ENCODE assay signal across 18 cellular contexts in the genomic region with DNA sequence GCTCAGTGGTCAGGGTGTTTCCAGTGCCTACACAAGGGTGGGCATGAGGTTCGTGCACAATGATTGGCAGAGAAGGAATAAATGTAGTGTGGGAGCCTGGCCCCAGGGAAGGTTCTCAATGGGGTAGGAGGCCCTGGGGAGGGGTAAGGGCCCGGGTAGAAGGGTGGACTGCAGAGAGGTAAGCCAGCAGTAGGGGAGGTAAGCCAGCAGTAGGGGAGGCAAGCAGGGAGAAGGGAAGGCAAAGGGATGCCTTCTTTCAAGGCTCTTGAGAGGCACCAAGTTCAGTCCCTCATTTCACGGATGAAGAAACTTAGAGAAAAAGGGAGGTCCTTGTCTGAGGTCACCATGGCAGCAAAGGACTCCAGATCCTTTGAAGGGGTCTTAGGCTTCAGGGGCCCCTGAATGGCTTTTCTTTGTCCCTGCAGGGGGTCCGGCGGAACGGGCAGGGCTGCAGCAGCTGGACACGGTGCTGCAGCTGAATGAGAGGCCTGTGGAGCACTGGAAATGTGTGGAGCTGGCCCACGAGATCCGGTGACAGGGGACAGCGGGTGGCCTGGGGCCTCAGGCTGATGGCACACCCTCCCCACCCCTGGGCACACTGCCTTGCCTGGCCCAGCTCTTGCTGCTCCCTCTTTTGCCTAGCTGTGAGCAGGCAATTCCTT. TPM values are rescaled to one million over a fixed set of nuclear protein-coding genes. Genes with fewer than 3 reads are reported as not detected.
DNase-seq lines count a peak whose midpoint lies in the region; ATAC-seq, FAIRE-seq and TF ChIP-seq lines count a peak whose summit lies in the region.
"Had no signal": no experiment of that assay in that cellular context is flagged by ENCODE, and none has a peak within 500 bp of the region (broad histone marks: within the 10 kb centered on the region; RNA-seq: fewer than 3 reads in every experiment).

No MANE protein-coding gene starts in this region.

- no peaks in the 10 kb centered on the region for H3K27me3 Mint-ChIP-seq in activated CD4-positive, alpha-beta T cell treated with anti-CD3 and anti-CD28 coated beads, Interleukin-2, amount 10 ng/mL, durations not matched to agents 7 days and 5 days
- H3K27me3 Mint-ChIP-seq: CD4-positive, CD25-positive, alpha-beta regulatory T cell had no signal

- H3K36me3 ChIP-seq in ectodermal cell (ENCODE audit: control insufficient read depth, insufficient read depth, low read length) = no peaks in the 10 kb centered on the region
- no peaks in the 10 kb centered on the region for H3K36me3 ChIP-seq in small intestine (ENCODE audit: control insufficient read depth in 2 of 2, insufficient read depth in 2 of 2, low read length in 2 of 2)
- peaks cover 14% of the 10 kb centered on the region for H3K36me3 ChIP-seq in lower lobe of right lung

- H3K27ac Mint-ChIP-seq in activated CD4-positive, alpha-beta T cell treated with anti-CD3 and anti-CD28 coated beads, Interleukin-2, amount 10 ng/mL, durations not matched to agents 7 days and 5 days = peak overlapping the region; percentile 71
- H3K27ac Mint-ChIP-seq: activated T-cell treated with anti-CD3 and anti-CD28 coated beads, Interleukin-2, amount 50 U/mL, for 72 hours had no signal

- H3K4me1 ChIP-seq in ectodermal cell (ENCODE audit: control insufficient read depth, insufficient read depth, low read length) (peaks cover 44% of the 10 kb centered on the region), small intestine (ENCODE audit: control insufficient read depth in 2 of 2, insufficient read depth in 1 of 2, low read depth in 1 of 2, low read length in 1 of 2) (peaks cover 2 to 10% of the 10 kb centered on the region in 2 donors), lower lobe of right lung (peaks cover 22% of the 10 kb centered on the region)

- H3K4me1 Mint-ChIP-seq in activated CD4-positive, alpha-beta T cell treated with anti-CD3 and anti-CD28 coated beads, Interleukin-2, amount 10 ng/mL, durations not matched to agents 7 days and 5 days = peaks cover 15% of the 10 kb centered on the region

- H3K9me3 ChIP-seq in ectodermal cell (ENCODE audit: control insufficient read depth, low read length) (no peaks in the 10 kb centered on the region), small intestine (ENCODE audit: control insufficient read depth, low read depth) (no peaks in the 10 kb centered on the region), lower lobe of right lung (no peaks in the 10 kb centered on the region)
- H3K9me3 ChIP-seq: A549 had no signal

- no peaks in the 10 kb centered on the region for H3K36me3 Mint-ChIP-seq in activated CD4-positive, alpha-beta T cell treated with anti-CD3 and anti-CD28 coated beads, Interleukin-2, amount 10 ng/mL, durations not matched to agents 7 days and 5 days (ENCODE audit: low read depth)
- H3K36me3 Mint-ChIP-seq: CD4-positive, CD25-positive, alpha-beta regulatory T cell had no signal

- no peaks in the 10 kb centered on the region for H3K9me3 Mint-ChIP-seq in activated CD4-positive, alpha-beta T cell treated with anti-CD3 and anti-CD28 coated beads, Interleukin-2, amount 10 ng/mL, durations not matched to agents 7 days and 5 days
- H3K9me3 Mint-ChIP-seq: activated T-cell treated with anti-CD3 and anti-CD28 coated beads, Interleukin-2, amount 50 U/mL, for 72 hours; CD4-positive, CD25-positive, alpha-beta regulatory T cell had no signal

- FAIRE-seq in small intestine (lab: Jason Lieb, UNC) = no peak
- FAIRE-seq: A549, HTR-8/SVneo, islet of Langerhans had no signal

- POLR2A ChIA-PET in activated CD4-positive, alpha-beta T cell treated with anti-CD3 and anti-CD28 coated beads, Interleukin-2, amount 10 ng/mL, durations not matched to agents 7 days and 5 days (lab: Charles Lee) = no interaction called here

- DNase-seq in activated CD4-positive, alpha-beta T cell treated with anti-CD3 and anti-CD28 coated beads, Interleukin-2, amount 10 ng/mL, durations not matched to agents 7 days and 5 days = no peak
- no peak for DNase-seq in activated CD4-positive, alpha-beta T cell treated with anti-CD3 and anti-CD28 coated beads, Interleukin-2, amount 50 U/mL, for 1 hour
- DNase-seq in NCI-H187 (lab: John Stamatoyannopoulos, UW) = peak; percentile 8 to 33
- no peak for DNase-seq in small intestine
- DNase-seq in lower lobe of right lung = no peak
- no peak for DNase-seq in T-helper 1 cell
- DNase-seq: activated T-cell treated with anti-CD3 and anti-CD28 coated beads, Interleukin-2, amount 50 U/mL, for 72 hours; CD4-positive, CD25-positive, alpha-beta regulatory T cell; central memory CD4-positive, alpha-beta T cell; effector memory CD4-positive, alpha-beta T cell; glutamatergic neuron; NCI-H1436 treated with DMSO at 0.1 percent for 48 hours; RPMI8226 had no signal

- no peak for ATAC-seq in lower lobe of right lung
- no peak for ATAC-seq in HG03139 (IDR thresholded peaks at IDR 0.05; ENCODE audit: unreplicated experiment)
- ATAC-seq: A549; activated T-cell treated with anti-CD3 and anti-CD28 coated beads, Interleukin-2, amount 50 U/mL, for 72 hours had no signal

- no peaks in the 10 kb centered on the region for H3K27me3 ChIP-seq in ectodermal cell (ENCODE audit: control insufficient read depth, insufficient read depth, low read length, poor library complexity, severe bottlenecking)
- no peaks in the 10 kb centered on the region for H3K27me3 ChIP-seq in small intestine (ENCODE audit: control insufficient read depth in 2 of 2, insufficient read depth in 2 of 2, low read length in 2 of 2)
- no peaks in the 10 kb centered on the region for H3K27me3 ChIP-seq in lower lobe of right lung (ENCODE audit: low read depth)

- no peak for TF ChIP-seq CTCF in lower lobe of right lung (IDR thresholded peaks at IDR 0.05)

- H3K4me3 ChIP-seq in ectodermal cell (ENCODE audit: insufficient read depth, low read depth, low read length) (peak overlapping the region; percentile 12), small intestine (ENCODE audit: low read depth in 1 of 2, low read length in 2 of 2) (no peak overlapping the region), lower lobe of right lung (no peak overlapping the region)
- H3K4me3 ChIP-seq: A549 had no signal

- H3K27ac ChIP-seq in ectodermal cell (ENCODE audit: insufficient read depth, low read depth, low read length, poor library complexity, severe bottlenecking) (peak overlapping the region; percentile 47), small intestine (ENCODE audit: low read depth in 1 of 2, low read length in 1 of 2) (peak overlapping the region; percentile 24 to 39), lower lobe of right lung (no peak overlapping the region)

- CTCF ChIA-PET in activated CD4-positive, alpha-beta T cell treated with anti-CD3 and anti-CD28 coated beads, Interleukin-2, amount 10 ng/mL, durations not matched to agents 7 days and 5 days (lab: Charles Lee) = interaction anchor here (0.6 to 2.1 kb wide), 6 partner anchors 8 to 1097 kb away, joined by 3 to 5 read pairs (median 4); no protein-coding TSS in a partner anchor

- 9% methylated on average over 10 of the region's 10 CpGs for WGBS in ectodermal cell, 2 experiments
- WGBS in small intestine, 3 donors = 85 to 90% (median 88%) methylated on average over 10 of the region's 10 CpGs

- intact Hi-C loops in lower lobe of right lung (cut with DNase I) = no loop called here

- no peak overlapping the region for H3K4me3 Mint-ChIP-seq in activated CD4-positive, alpha-beta T cell treated with anti-CD3 and anti-CD28 coated beads, Interleukin-2, amount 10 ng/mL, durations not matched to agents 7 days and 5 days
- H3K4me3 Mint-ChIP-seq: activated T-cell treated with anti-CD3 and anti-CD28 coated beads, Interleukin-2, amount 50 U/mL, for 72 hours; CD4-positive, CD25-positive, alpha-beta regulatory T cell had no signal

RNA-seq across cellular contexts. Expression of a gene that starts 42.6 kb away (rescaled TPM):
- total RNA-seq in activated CD4-positive, alpha-beta T cell treated with anti-CD3 and anti-CD28 coated beads, Interleukin-2, amount 10 ng/mL, durations not matched to agents 7 days and 5 days = 10 to 100 TPM; 41.5 to 41.6 TPM
- 28.0 TPM for polyA plus RNA-seq in ectodermal cell (2013, experiment 1 of 4)
- polyA plus RNA-seq in ectodermal cell (2013, experiment 2 of 4) = 23.5 TPM
- 24.1 TPM for polyA plus RNA-seq in ectodermal cell (2013, experiment 3 of 4)
- 24.5 TPM for polyA plus RNA-seq in ectodermal cell (2013, experiment 4 of 4)
- 10 to 100 TPM; 23.0 to 37.0 (median 27.6) TPM for polyA plus RNA-seq in small intestine
- total RNA-seq in lower lobe of right lung = 66.2 TPM

Comparison
In these comparisons a context has a peak if more than half of its experiments do, and no peak if none do; other contexts are left out.
1. DNase-seq: peak in NCI-H187 (2 of 2); none in activated CD4-positive, alpha-beta T cell treated with anti-CD3 and anti-CD28 coated beads, Interleukin-2, amount 10 ng/mL, durations not matched to agents 7 days and 5 days (single experiment), activated CD4-positive, alpha-beta T cell treated with anti-CD3 and anti-CD28 coated beads, Interleukin-2, amount 50 U/mL, for 1 hour (single experiment), small intestine (single experiment), lower lobe of right lung (single experiment) and T-helper 1 cell (0 of 5).